24 cellular contexts compared by ENCODE assay signal in genomic region chr11:44046202-44046601, GRCh38. TPM values are rescaled to one million over a fixed set of nuclear protein-coding genes. Genes with fewer than 3 reads are reported as not detected.
"Had no signal": no experiment of that assay in that cellular context is flagged by ENCODE, and none has a peak within 500 bp of the region (broad histone marks: within the 10 kb centered on the region; RNA-seq: fewer than 3 reads in every experiment).

No MANE protein-coding gene starts in this region.

- H3K27me3 ChIP-seq: MG63 had no signal

- H3K9ac ChIP-seq: SK-N-SH had no signal

- DNase-seq: IMR-90, Karpas-422, KG1, MG63, NCI-H1092, NCI-H1436, NCI-H187, NCI-H2029, NCI-H2081 treated with DMSO at 0.1 percent for 48 hours, NCI-H2171, NCI-H226, NCI-H446, NCI-H510A, NCI-H524 treated with DMSO at 0.1 percent for 48 hours, NCI-H69, NCI-H774, PC-3, SHP77, SK-N-SH had no signal

- ATAC-seq: HepG2, Panc1, PC-3 had no signal

- H3K4me3 ChIP-seq: MG63 had no signal

- H3K4me2 ChIP-seq: SK-N-SH had no signal

- FAIRE-seq: HepG2 had no signal

- H3K27ac ChIP-seq: RWPE1 had no signal

- H3K9me3 ChIP-seq: MG63, SK-N-SH had no signal

- H3K36me3 ChIP-seq: MG63 had no signal

RNA-seq across cellular contexts. Expression of gene ACCSL, which starts 1.6 kb away (rescaled TPM):
- total RNA-seq: HepG2, HT1080, IMR-90, OCI-LY7, PC-3 had no signal
- polyA plus RNA-seq: HepG2, IMR-90, SK-N-SH had no signal

RNA-seq across cellular contexts. Expression of gene ACCS, which starts 19.9 kb away (rescaled TPM):
- total RNA-seq: OCI-LY7 had no signal
